ENCODE assay signal across 13 cellular contexts in genomic region chr3:29441422-29441821, GRCh38.
A peak's percentile ranks its signal among the peaks of the same experiment; 100 is the strongest.
DNase-seq lines count a peak whose midpoint lies in the region; ATAC-seq and TF ChIP-seq lines count a peak whose summit lies in the region.
"Had no signal": no experiment of that assay in that cellular context is flagged by ENCODE, and none has a peak within 500 bp of the region (broad histone marks: within the 10 kb centered on the region; RNA-seq: fewer than 3 reads in every experiment).

No MANE protein-coding gene starts in this region.

- H3K36me3 Mint-ChIP-seq in mesothelial cell of epicardium: peaks cover 20% of the 10 kb centered on the region
- H3K36me3 Mint-ChIP-seq in HFFc6 (ENCODE audit: low read depth): peaks cover 14% of the 10 kb centered on the region
- H3K36me3 Mint-ChIP-seq: CD4-positive, alpha-beta memory T cell had no signal

- H3K9me3 Mint-ChIP-seq in mesothelial cell of epicardium (peaks cover 20% of the 10 kb centered on the region), HFFc6 (no peaks in the 10 kb centered on the region)

- no peak overlapping the region for H3K4me3 Mint-ChIP-seq in mesothelial cell of epicardium
- H3K4me3 Mint-ChIP-seq in HFFc6: no peak overlapping the region
- H3K4me3 Mint-ChIP-seq: B cell; CD4-positive, alpha-beta memory T cell had no signal

- H3K79me2 ChIP-seq in smooth muscle cell (ENCODE audit: low read depth): peaks cover 80% of the 10 kb centered on the region

- H4K20me1 ChIP-seq in smooth muscle cell (ENCODE audit: low read depth): no peaks in the 10 kb centered on the region

- DNase-seq in AG10803 (ENCODE audit: low read depth) (peak; percentile 51), SJCRH30 (no peak), mesothelial cell of epicardium (ENCODE audit: low spot score in 2 of 2, unreplicated experiment in 2 of 2) (no peak), smooth muscle cell (lab: John Stamatoyannopoulos, UW; ENCODE audit: unreplicated experiment) (no peak), HFFc6 (no peak), retina (no peak)
- DNase-seq: C1 segment of cervical spinal cord; CD4-positive, alpha-beta memory T cell; DMS79; KBM-7 had no signal

- H3K27ac ChIP-seq in SJCRH30 (peak overlapping the region; percentile 72), smooth muscle cell (ENCODE audit: low read depth) (peak overlapping the region; percentile 63)

- H3K36me3 ChIP-seq in SJCRH30 (no peaks in the 10 kb centered on the region), smooth muscle cell (ENCODE audit: low read depth) (peaks cover 10% of the 10 kb centered on the region)
- H3K36me3 ChIP-seq: HAP-1 had no signal

- no peak overlapping the region for H2AFZ ChIP-seq in smooth muscle cell (ENCODE audit: low read depth)

- no peaks in the 10 kb centered on the region for H3K27me3 Mint-ChIP-seq in mesothelial cell of epicardium (ENCODE audit: low read depth)
- H3K27me3 Mint-ChIP-seq in HFFc6 (ENCODE audit: insufficient read depth): no peaks in the 10 kb centered on the region
- H3K27me3 Mint-ChIP-seq: B cell; CD4-positive, alpha-beta memory T cell had no signal

- no peak overlapping the region for H3K9ac ChIP-seq in smooth muscle cell (ENCODE audit: low read depth)

- H3F3A ChIP-seq in smooth muscle cell (ENCODE audit: low read depth): peaks cover 13% of the 10 kb centered on the region

- H3K27ac Mint-ChIP-seq in mesothelial cell of epicardium (peak overlapping the region; percentile 54), HFFc6 (no peak overlapping the region)
- H3K27ac Mint-ChIP-seq: B cell; CD4-positive, alpha-beta memory T cell had no signal

- H3K27me3 ChIP-seq in SJCRH30 (no peaks in the 10 kb centered on the region), smooth muscle cell (ENCODE audit: low read depth) (no peaks in the 10 kb centered on the region)

- H3K4me1 ChIP-seq in SJCRH30: peaks cover 11% of the 10 kb centered on the region
- peaks cover 35% of the 10 kb centered on the region for H3K4me1 ChIP-seq in smooth muscle cell (ENCODE audit: low read depth)

- no peaks in the 10 kb centered on the region for H3K9me3 ChIP-seq in SJCRH30 (replicated peaks)
- H3K9me3 ChIP-seq in smooth muscle cell (replicated peaks; ENCODE audit: low read depth): no peaks in the 10 kb centered on the region
- H3K9me3 ChIP-seq: HAP-1 had no signal

- no peak for ATAC-seq in HG03439 (IDR thresholded peaks at IDR 0.05; ENCODE audit: unreplicated experiment)

- H3K4me1 Mint-ChIP-seq in mesothelial cell of epicardium (peaks cover 29% of the 10 kb centered on the region), HFFc6 (ENCODE audit: low read depth) (peaks cover 43% of the 10 kb centered on the region)

- H3K4me3 ChIP-seq in AG10803 (ENCODE audit: low read length) (no peak overlapping the region), SJCRH30 (peak overlapping the region; percentile 56), smooth muscle cell (no peak overlapping the region)

- H3K4me2 ChIP-seq in smooth muscle cell: peak overlapping the region; percentile 80

- WGBS in smooth muscle cell (ENCODE audit: low lambda C conversion rate): 91% methylated on average over 3 of the region's 3 CpGs

- TF ChIP-seq CTCF in AG10803 (conservative IDR thresholded peaks at IDR 0.05; ENCODE audit: low read length) (no peak), mesothelial cell of epicardium (IDR thresholded peaks at IDR 0.05; ENCODE audit: unreplicated experiment) (no peak), smooth muscle cell (IDR thresholded peaks at IDR 0.05; ENCODE audit: borderline replicate concordance, insufficient read depth, poor library complexity, severe bottlenecking) (no peak), HFFc6 (IDR thresholded peaks at IDR 0.05) (no peak)
